ENCODE assay signal across 27 cellular contexts in genomic region chr4:72888331-72888730, GRCh38.
"Had no signal": no experiment of that assay in that cellular context is flagged by ENCODE, and none has a peak within 500 bp of the region (broad histone marks: within the 10 kb centered on the region; RNA-seq: fewer than 3 reads in every experiment).

No MANE protein-coding gene starts in this region.

- H3K9me3 ChIP-seq: SJSA1 had no signal

- H3K36me3 Mint-ChIP-seq: IgD-negative memory B cell had no signal

- H3K36me3 ChIP-seq: SJSA1 had no signal

- H3K27me3 ChIP-seq: SJSA1 had no signal

- H3K9ac ChIP-seq: KMS-11 had no signal

- H3K4me3 Mint-ChIP-seq: IgD-negative memory B cell had no signal

- H3K4me1 ChIP-seq: SJSA1 had no signal

- H3K4me1 Mint-ChIP-seq: IgD-negative memory B cell had no signal

- H3K4me3 ChIP-seq: K562, SJSA1, SK-N-MC had no signal

- H3K4me2 ChIP-seq: KMS-11 had no signal

- H3K27ac Mint-ChIP-seq: IgD-negative memory B cell had no signal

- H3K27ac ChIP-seq: HL-60, KMS-11, SJSA1, SK-N-MC had no signal

- DNase-seq: Kasumi-1, MV-4-11, NCI-H1048, NCI-H1105, NCI-H1417, NCI-H1436 treated with DMSO at 0.1 percent for 48 hours, NCI-H1694, NCI-H1930, NCI-H2081, NCI-H2171, NCI-H226, NCI-H446, NCI-H510A, NCI-H524 treated with DMSO at 0.1 percent for 48 hours, NCI-H69, NCI-H774, Right ventricle myocardium superior, RPMI8226, SIG-M5 had no signal

- FAIRE-seq: HTR-8/SVneo, K562, RCC 7860 had no signal
